In the genomic region with DNA sequence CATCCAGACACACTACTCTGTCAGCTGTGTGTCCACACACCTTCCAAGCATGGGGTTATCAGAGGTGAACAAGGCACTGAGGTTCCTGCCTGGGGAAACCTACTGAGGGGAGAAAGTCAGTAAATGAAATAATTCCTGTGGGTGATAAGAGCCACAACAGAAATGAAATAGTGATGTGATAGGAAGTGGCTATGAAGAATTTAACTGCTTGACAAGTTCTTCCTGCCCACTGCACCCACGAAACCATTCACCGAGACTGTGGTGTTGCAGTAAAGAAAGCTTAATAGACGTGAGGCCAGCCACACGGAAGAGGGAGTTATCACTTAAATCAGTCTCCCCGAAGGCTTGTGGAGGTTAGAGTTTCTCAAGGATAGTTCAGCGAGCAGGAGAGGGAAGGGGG, we compare ENCODE assay signal across 17 cellular contexts.
DNase-seq lines count a peak whose midpoint lies in the region; ATAC-seq and TF ChIP-seq lines count a peak whose summit lies in the region.
"Had no signal": no experiment of that assay in that cellular context is flagged by ENCODE, and none has a peak within 500 bp of the region (broad histone marks: within the 10 kb centered on the region; RNA-seq: fewer than 3 reads in every experiment).

No MANE protein-coding gene starts in this region.

- no peak overlapping the region for H3K9ac ChIP-seq in BLaER1

- CTCF ChIA-PET in HEK293T (lab: Yijun Ruan, JAX) = no interaction called here

- ATAC-seq in GM21360 (IDR thresholded peaks at IDR 0.05; ENCODE audit: unreplicated experiment) = no peak
- ATAC-seq: HCT116, HepG2 had no signal

- peaks cover 43% of the 10 kb centered on the region for H3K4me1 ChIP-seq in BLaER1
- H3K4me1 ChIP-seq: BE2C had no signal

- peak overlapping the region; percentile 65 for H3K4me2 ChIP-seq in BLaER1

- H3K36me3 ChIP-seq in BLaER1 = no peaks in the 10 kb centered on the region
- H3K36me3 ChIP-seq: BE2C had no signal

- H3K27me3 ChIP-seq in BLaER1 = peaks cover 6% of the 10 kb centered on the region; the same call in 1 of the 2 replicates
- H3K27me3 ChIP-seq: BE2C had no signal

- H3K27ac ChIP-seq in BLaER1 = no peak overlapping the region

- DNase-seq in Jurkat, Clone E6-1 (ENCODE audit: low read depth, low spot score) = peak; percentile 82
- peak; percentile 68 for DNase-seq in UCSD-AML1 (lab: John Stamatoyannopoulos, UW; ENCODE audit: unreplicated experiment)
- peak; percentile 61 for DNase-seq in renal cortical epithelial cell (ENCODE audit: low read depth)
- no peak for DNase-seq in HEK293T (ENCODE audit: extremely low spot score)
- no peak for DNase-seq in NCI-H2196 (lab: John Stamatoyannopoulos, UW; ENCODE audit: unreplicated experiment)
- DNase-seq: ACHN; BE2C; CD4-positive, alpha-beta memory T cell; DMS153; DMS79; GDM1; GOT3; H7 had no signal

- POLR2A ChIA-PET in HEK293T (lab: Yijun Ruan, JAX) = no interaction called here

- H3K4me3 ChIP-seq in BLaER1 = no peak overlapping the region
- H3K4me3 ChIP-seq in Jurkat, Clone E6-1 (ENCODE audit: low read length) = no peak overlapping the region

- H3K9me3 ChIP-seq in BLaER1 = no peaks in the 10 kb centered on the region

- H4K20me1 ChIP-seq in BLaER1 = no peaks in the 10 kb centered on the region; the same call in 1 of the 2 replicates

TF ChIP-seq in HEK293T, 16 proteins besides CTCF, POLR2A, EP300 and RAD21:
- TF ChIP-seq LEF1 (IDR thresholded peaks at IDR 0.05; ENCODE audit: borderline replicate concordance) = no peak
- no peak for TF ChIP-seq CTBP1 (IDR thresholded peaks at IDR 0.05; ENCODE audit: borderline replicate concordance)
- no peak for TF ChIP-seq L3MBTL2 (conservative IDR thresholded peaks at IDR 0.05)
- no peak for TF ChIP-seq ZNF384 (IDR thresholded peaks at IDR 0.05)
- TF ChIP-seq FOXA1 (IDR thresholded peaks at IDR 0.05) = no peak
- TF ChIP-seq ELF4 (IDR thresholded peaks at IDR 0.05) = no peak
- no peak for TF ChIP-seq SP1 (IDR thresholded peaks at IDR 0.05)
- TF ChIP-seq HDGF (IDR thresholded peaks at IDR 0.05; ENCODE audit: borderline replicate concordance) = no peak
- no peak for TF ChIP-seq BHLHE40 (IDR thresholded peaks at IDR 0.05; ENCODE audit: borderline replicate concordance)
- no peak for TF ChIP-seq NFRKB (IDR thresholded peaks at IDR 0.05)
- TF ChIP-seq ARNT (IDR thresholded peaks at IDR 0.05) = no peak
- no peak for TF ChIP-seq TARDBP (IDR thresholded peaks at IDR 0.05)

Comparison
In these comparisons a context has a peak if more than half of its experiments do, and no peak if none do; other contexts are left out.
1. DNase-seq: peak in Jurkat, Clone E6-1 (single experiment), UCSD-AML1 (single experiment) and renal cortical epithelial cell (single experiment); none in HEK293T (single experiment) and NCI-H2196 (single experiment).